In genomic region chr7:108314049-108314448, GRCh38 we compare ENCODE assay signal across 28 cellular contexts.
"Had no signal": no experiment of that assay in that cellular context is flagged by ENCODE, and none has a peak within 500 bp of the region (broad histone marks: within the 10 kb centered on the region; RNA-seq: fewer than 3 reads in every experiment).

No MANE protein-coding gene starts in this region.

- H3K9me3 ChIP-seq: colonic mucosa, esophagus muscularis mucosa, esophagus squamous epithelium, gastrocnemius medialis, gastroesophageal sphincter, heart left ventricle, heart right ventricle had no signal

- H3K4me3 ChIP-seq: colonic mucosa, coronary artery, dorsolateral prefrontal cortex, esophagus muscularis mucosa, esophagus squamous epithelium, gastrocnemius medialis, gastroesophageal sphincter, heart left ventricle, heart right ventricle had no signal

- DNase-seq: colonic mucosa; cortex of kidney; dermis blood vessel endothelial cell; dorsolateral prefrontal cortex; effector CD4-positive, alpha-beta T cell; effector CD8-positive, alpha-beta T cell; effector memory CD4-positive, alpha-beta T cell; effector memory CD8-positive, alpha-beta T cell; endodermal cell; erythroblast; esophagus squamous epithelium; foreskin fibroblast; foreskin keratinocyte; foreskin melanocyte; gastrocnemius medialis; glutamatergic neuron; head of caudate nucleus; heart left ventricle; heart right ventricle had no signal

- ATAC-seq: effector memory CD8-positive, alpha-beta T cell; esophagus mucosa; foreskin keratinocyte; gastrocnemius medialis; gastroesophageal sphincter; heart left ventricle; heart right ventricle had no signal

- H3K27ac ChIP-seq: colonic mucosa, coronary artery, epithelial cell of prostate, esophagus muscularis mucosa, esophagus squamous epithelium, foreskin keratinocyte, gastrocnemius medialis, gastroesophageal sphincter, heart left ventricle, heart right ventricle had no signal

- FAIRE-seq: colon, endometrium, endothelial cell of umbilical vein, frontal cortex had no signal

- H3K36me3 ChIP-seq: colonic mucosa, esophagus muscularis mucosa, esophagus squamous epithelium, gastrocnemius medialis, gastroesophageal sphincter, heart left ventricle, heart right ventricle had no signal

- H3K4me1 ChIP-seq: colonic mucosa, gastrocnemius medialis had no signal

- H3K27me3 ChIP-seq: colonic mucosa, dorsolateral prefrontal cortex, esophagus muscularis mucosa, esophagus squamous epithelium, foreskin keratinocyte, gastrocnemius medialis, gastroesophageal sphincter, heart left ventricle, heart right ventricle had no signal
